18 cellular contexts compared by ENCODE assay signal in genomic region chr2:164928101-164928673, GRCh38. TPM values are rescaled to one million over a fixed set of nuclear protein-coding genes. Genes with fewer than 3 reads are reported as not detected.
DNase-seq lines count a peak whose midpoint lies in the region; ATAC-seq, FAIRE-seq and TF ChIP-seq lines count a peak whose summit lies in the region.
"Had no signal": no experiment of that assay in that cellular context is flagged by ENCODE, and none has a peak within 500 bp of the region (broad histone marks: within the 10 kb centered on the region; RNA-seq: fewer than 3 reads in every experiment).

No MANE protein-coding gene starts in this region.

- no peak for ATAC-seq in A549
- ATAC-seq in HG03039 (IDR thresholded peaks at IDR 0.05; ENCODE audit: unreplicated experiment) = no peak
- ATAC-seq in activated naive CD4-positive, alpha-beta T cell treated with anti-CD3 and anti-CD28 coated beads, Interleukin-2, amount 50 U/mL, for 72 hours = no peak
- ATAC-seq: GM12878 had no signal

- H4K20me1 ChIP-seq in KMS-11 (ENCODE audit: insufficient read depth) = no peaks in the 10 kb centered on the region

- no peak overlapping the region for H3K27ac ChIP-seq in A549
- no peak overlapping the region for H3K27ac ChIP-seq in KMS-11
- peak overlapping the region; percentile 58 for H3K27ac ChIP-seq in SK-N-MC
- no peak overlapping the region for H3K27ac ChIP-seq in iPS-18a (ENCODE audit: low read length)
- H3K27ac ChIP-seq: HL-60 had no signal

- H3K27ac Mint-ChIP-seq in activated naive CD4-positive, alpha-beta T cell treated with anti-CD3 and anti-CD28 coated beads, Interleukin-2, amount 50 U/mL, for 72 hours = no peak overlapping the region

- TF ChIP-seq CTCF in A549 (IDR thresholded peaks at IDR 0.05) = no peak
- TF ChIP-seq CTCF in KMS-11 (conservative IDR thresholded peaks at IDR 0.05; ENCODE audit: low read depth, low read length) = no peak

- H3K9me3 ChIP-seq in A549 = no peaks in the 10 kb centered on the region
- H3K9me3 ChIP-seq in SK-N-MC (ENCODE audit: low read depth, low read length) = no peaks in the 10 kb centered on the region
- peaks cover 4% of the 10 kb centered on the region for H3K9me3 ChIP-seq in iPS-18a (ENCODE audit: control insufficient read depth, low read depth, low read length)

- peaks cover 0 to 18% of the 10 kb centered on the region in 2 donors for H3K36me3 Mint-ChIP-seq in activated naive CD4-positive, alpha-beta T cell treated with anti-CD3 and anti-CD28 coated beads, Interleukin-2, amount 50 U/mL, for 72 hours
- H3K36me3 Mint-ChIP-seq: CD4-positive, alpha-beta memory T cell had no signal

- CTCF ChIA-PET in A549 (lab: Yijun Ruan, JAX) = no interaction called here

- DNase-seq in A549 (ENCODE audit: low read depth in 1 of 2, low spot score in 1 of 2) (no peak), SK-N-MC (ENCODE audit: low read depth, low spot score) (peak; percentile 14), NCI-H1105 treated with DMSO at 0.1 percent for 48 hours (lab: John Stamatoyannopoulos, UW) (no peak), KBM-7 (no peak)
- no peak for DNase-seq in activated naive CD4-positive, alpha-beta T cell treated with anti-CD3 and anti-CD28 coated beads, Interleukin-2, amount 50 U/mL, for 72 hours (ENCODE audit: low spot score in 2 of 2)
- DNase-seq: 8988T; ACHN; C1 segment of cervical spinal cord; CD4-positive, alpha-beta memory T cell; DMS79; H7 had no signal

- POLR2A ChIA-PET in A549 (lab: Yijun Ruan, JAX) = no interaction called here

- FAIRE-seq in A549 (lab: Jason Lieb, UNC) = no peak
- FAIRE-seq: GM12878, GM18507 had no signal

- H3K27me3 ChIP-seq in KMS-11 (ENCODE audit: insufficient read depth, low read depth) = no peaks in the 10 kb centered on the region
- H3K27me3 ChIP-seq in iPS-18a (ENCODE audit: control insufficient read depth, insufficient read depth, low read length) = no peaks in the 10 kb centered on the region

- no peaks in the 10 kb centered on the region for H3K79me2 ChIP-seq in KMS-11 (ENCODE audit: insufficient read depth, low read depth)

- in situ Hi-C loops in KBM-7 (cut with MboI; ENCODE audit: low pct_unique_long_range_greater_than_20kb, low sequenced_read_pairs) = no loop called here

- TF ChIP-seq POLR2A in A549 (IDR thresholded peaks at IDR 0.05; ENCODE audit: low read length) = no peak

- no peak for TF ChIP-seq EP300 in A549 (IDR thresholded peaks at IDR 0.05)

- H3K9ac ChIP-seq in KMS-11 (no peak overlapping the region), SK-N-MC (ENCODE audit: insufficient read length) (no peak overlapping the region), iPS-18a (ENCODE audit: low read length) (no peak overlapping the region)

- H3K36me3 ChIP-seq in KMS-11 (ENCODE audit: insufficient read depth) = no peaks in the 10 kb centered on the region
- H3K36me3 ChIP-seq in SK-N-MC (ENCODE audit: insufficient read depth, low read length) = no peaks in the 10 kb centered on the region
- H3K36me3 ChIP-seq in iPS-18a (ENCODE audit: control insufficient read depth, low read depth, low read length) = no peaks in the 10 kb centered on the region

- no peak for TF ChIP-seq RAD21 in A549 (conservative IDR thresholded peaks at IDR 0.05 in 1 of 2, IDR thresholded peaks at IDR 0.05 in 1 of 2)

- peaks cover 4 to 14% of the 10 kb centered on the region in 2 donors for H3K9me3 Mint-ChIP-seq in activated naive CD4-positive, alpha-beta T cell treated with anti-CD3 and anti-CD28 coated beads, Interleukin-2, amount 50 U/mL, for 72 hours

- no peak overlapping the region for H2AFZ ChIP-seq in KMS-11 (ENCODE audit: low read depth)

- H3K4me3 ChIP-seq in A549 = no peak overlapping the region
- H3K4me3 ChIP-seq in KMS-11 (IDR thresholded peaks at IDR 0.05; ENCODE audit: insufficient read depth, low read depth, low read length) = no peak overlapping the region
- H3K4me3 ChIP-seq in SK-N-MC = no peak overlapping the region
- peak overlapping the region; percentile 3 for H3K4me3 ChIP-seq in iPS-18a (ENCODE audit: low read length)
- H3K4me3 ChIP-seq: GM12878 had no signal

- H3K4me2 ChIP-seq in A549 (no peak overlapping the region), KMS-11 (peak overlapping the region; percentile 18; the same call in 1 of the 2 replicates)

- H3K4me1 ChIP-seq in A549 (no peaks in the 10 kb centered on the region), KMS-11 (ENCODE audit: low read depth, poor library complexity, severe bottlenecking) (peaks cover 20% of the 10 kb centered on the region), iPS-18a (ENCODE audit: control insufficient read depth, low read depth, low read length) (peaks cover 6% of the 10 kb centered on the region)

TF ChIP-seq in A549, 52 proteins besides CTCF, POLR2A, EP300 and RAD21:
- no peak for TF ChIP-seq ESRRA (IDR thresholded peaks at IDR 0.05; ENCODE audit: borderline replicate concordance, low read length)
- TF ChIP-seq MAFK (IDR thresholded peaks at IDR 0.05; ENCODE audit: partially characterized antibody) = peak; percentile 85

RNA-seq across cellular contexts. Expression of gene SLC38A11, which starts 27.1 kb away (rescaled TPM):
- 0.22 and 0.53 TPM in 2 replicates for polyA plus RNA-seq in A549 (2011; rRNA removed)
- not detected in 2 replicates for polyA plus RNA-seq in A549 (2012; cell fraction: cytosol; rRNA removed)
- polyA plus RNA-seq in A549 (2012; cell fraction: nucleus; rRNA removed) = not detected in 2 replicates
- polyA plus RNA-seq in A549 (2017; fragmentation: RNase III; extraction: RNeasy Plus Mini Kit Qiagen cat#74134 plus additional on column Dnase treatment) = 0.05 to 0.11 TPM (median 0.07 TPM) in 3 replicates
- polyA minus RNA-seq in A549 (2011; rRNA and poly(A)+ RNA removed) = 0.34 and 0.83 TPM in 2 replicates
- not detected for total RNA-seq in activated naive CD4-positive, alpha-beta T cell treated with anti-CD3 and anti-CD28 coated beads, Interleukin-2, amount 50 U/mL, for 72 hours
- total RNA-seq: CD4-positive, alpha-beta memory T cell; G401; GM12878; H7 had no signal
- polyA plus RNA-seq: CD4-positive, alpha-beta memory T cell; GM12878 had no signal
